ENCODE assay signal across 29 cellular contexts in the genomic region with DNA sequence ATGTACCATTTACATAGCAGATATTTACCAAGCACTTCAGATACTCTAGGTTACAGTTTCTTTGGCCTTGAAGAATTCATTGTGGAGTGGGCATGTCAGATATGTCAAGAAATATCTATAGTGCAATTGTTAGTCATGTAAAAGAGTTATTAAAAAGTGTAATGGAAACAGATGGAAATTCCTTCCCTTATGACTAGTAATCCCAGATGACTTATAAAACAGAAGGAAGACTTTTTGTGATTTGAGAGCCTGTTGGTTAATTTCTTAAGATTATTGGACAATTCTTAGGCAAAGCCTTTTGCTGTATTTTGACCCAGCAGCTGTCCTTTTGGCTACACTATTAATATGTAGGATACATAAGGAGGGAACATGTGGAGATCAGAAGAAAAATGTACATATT.
"Had no signal": no experiment of that assay in that cellular context is flagged by ENCODE, and none has a peak within 500 bp of the region (broad histone marks: within the 10 kb centered on the region; RNA-seq: fewer than 3 reads in every experiment).

No MANE protein-coding gene starts in this region.

- H3K9me3 Mint-ChIP-seq: T-helper 1 cell treated with Interleukin-12 subunit alpha and Interleukin-12 subunit beta and Interleukin-4 antibody, amounts not matched to agents 30 μg/mL and 1 μg/mL, for 36 hours had no signal

- H3K79me2 ChIP-seq: hepatocyte, parathyroid adenoma had no signal

- H3K4me2 ChIP-seq: hepatocyte had no signal

- H3K4me3 Mint-ChIP-seq: activated naive CD8-positive, alpha-beta T cell; brain; mesothelial cell of epicardium; naive thymus-derived CD4-positive, alpha-beta T cell; T-helper 1 cell treated with Interleukin-12 subunit alpha and Interleukin-12 subunit beta and Interleukin-4 antibody, amounts not matched to agents 30 μg/mL and 1 μg/mL, for 36 hours had no signal

- H3K27ac ChIP-seq: cardiac muscle cell, coronary artery, dorsolateral prefrontal cortex, gastroesophageal sphincter, hepatocyte, parathyroid adenoma, psoas muscle, right atrium auricular region, tibial nerve, VCaP had no signal

- H3K4me1 Mint-ChIP-seq: brain; naive thymus-derived CD4-positive, alpha-beta T cell had no signal

- H3K27me3 Mint-ChIP-seq: activated naive CD8-positive, alpha-beta T cell; brain had no signal

- H3K4me3 ChIP-seq: cardiac muscle cell, coronary artery, dorsolateral prefrontal cortex, gastroesophageal sphincter, hepatocyte, psoas muscle, right atrium auricular region, tibial nerve had no signal

- H3K27me3 ChIP-seq: cardiac muscle cell, dorsolateral prefrontal cortex, gastroesophageal sphincter, hepatocyte, right atrium auricular region, tibial nerve had no signal

- H3K36me3 Mint-ChIP-seq: activated naive CD8-positive, alpha-beta T cell; brain; mesothelial cell of epicardium; naive thymus-derived CD4-positive, alpha-beta T cell had no signal

- H3K36me3 ChIP-seq: cardiac muscle cell, gastroesophageal sphincter, right atrium auricular region, tibial nerve had no signal

- DNase-seq: activated CD4-positive, alpha-beta T cell treated with anti-CD3 and anti-CD28 coated beads for 4 hours; activated CD4-positive, alpha-beta T cell treated with anti-CD3 and anti-CD28 coated beads, Interleukin-2, amount 50 U/mL, for 4 hours; activated CD8-positive, alpha-beta memory T cell treated with anti-CD3 and anti-CD28 coated beads for 24 hours; activated effector memory CD4-positive, alpha-beta T cell treated with Interleukin-2 at 50 U/mL for 16 hours; activated naive CD4-positive, alpha-beta T cell treated with Interleukin-2 at 50 U/mL for 16 hours; aorta; cerebellar nuclear complex; dorsolateral prefrontal cortex; effector memory CD4-positive, alpha-beta T cell; erythroblast; left colon; mammary epithelial cell; naive thymus-derived CD4-positive, alpha-beta T cell; psoas muscle; stimulated activated CD4-positive, alpha-beta T cell treated with anti-CD3 and anti-CD28 coated beads, Interleukin-15, amount 100 ng/mL, for 24 hours; stimulated activated naive CD4-positive, alpha-beta T cell; T-helper 9 cell had no signal

- H3K27ac Mint-ChIP-seq: activated naive CD8-positive, alpha-beta T cell; brain; mesothelial cell of epicardium; naive thymus-derived CD4-positive, alpha-beta T cell; T-helper 1 cell treated with Interleukin-12 subunit alpha and Interleukin-12 subunit beta and Interleukin-4 antibody, amounts not matched to agents 30 μg/mL and 1 μg/mL, for 36 hours had no signal

- H3K4me1 ChIP-seq: gastroesophageal sphincter, parathyroid adenoma, psoas muscle, right atrium auricular region, tibial nerve had no signal

- H3K9me3 ChIP-seq: gastroesophageal sphincter, psoas muscle, right atrium auricular region, tibial nerve had no signal

- H3K9ac ChIP-seq: parathyroid adenoma had no signal

- H2AFZ ChIP-seq: hepatocyte, parathyroid adenoma had no signal
